Comparison of ENCODE assay signal across 1 cellular context in the genomic region with DNA sequence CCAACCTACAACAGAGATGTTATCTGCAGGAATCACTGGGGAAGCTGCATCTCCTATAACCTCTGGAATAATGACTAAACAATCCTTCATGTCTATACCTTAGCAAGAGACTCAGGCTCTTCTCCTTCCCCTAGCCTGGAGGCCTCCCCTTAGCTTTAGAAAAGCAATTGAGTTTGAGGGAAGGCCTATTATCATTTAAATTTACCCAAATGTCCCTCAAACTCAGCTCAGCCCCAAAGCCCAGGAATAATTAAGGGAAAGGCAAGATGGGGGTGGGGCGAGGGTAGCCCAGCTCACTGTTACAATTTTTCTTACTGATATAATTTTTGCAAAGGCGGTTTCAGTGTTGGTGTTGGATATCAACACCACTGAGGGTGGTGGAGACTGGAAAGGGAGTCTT.
TF ChIP-seq lines count a peak whose summit lies in the region.

No MANE protein-coding gene starts in this region.

TF ChIP-seq in HepG2, 621 proteins besides CTCF, POLR2A, EP300 and RAD21 (continued from another document):
- TF ChIP-seq PPARG (CRISPR knock-in tag; conservative IDR thresholded peaks at IDR 0.05) (no peak), ZNF224 (CRISPR knock-in tag; IDR thresholded peaks at IDR 0.05) (no peak), NFYB (CRISPR knock-in tag; IDR thresholded peaks at IDR 0.05) (no peak), SALL2 (CRISPR knock-in tag; IDR thresholded peaks at IDR 0.05) (no peak), ZNF235 (CRISPR knock-in tag; IDR thresholded peaks at IDR 0.05; ENCODE audit: borderline replicate concordance) (no peak), HNRNPK (IDR thresholded peaks at IDR 0.05; ENCODE audit: low read depth, low read length, poor library complexity, severe bottlenecking) (no peak), ZNF619 (CRISPR knock-in tag; IDR thresholded peaks at IDR 0.05) (no peak)
TF ChIP-seq in HepG2: peak in this region for 0.
